Comparison of ENCODE assay signal across 31 cellular contexts in genomic region chr6:7868926-7869325, GRCh38.
"Had no signal": no experiment of that assay in that cellular context is flagged by ENCODE, and none has a peak within 500 bp of the region (broad histone marks: within the 10 kb centered on the region; RNA-seq: fewer than 3 reads in every experiment).

No MANE protein-coding gene starts in this region.

- DNase-seq: dermis blood vessel endothelial cell; effector memory CD4-positive, alpha-beta T cell; esophagus squamous epithelium; foreskin melanocyte; glutamatergic neuron; heart right ventricle; hippocampal formation; kidney glomerular epithelial cell; left colon; left ventricle myocardium superior; lower lobe of right lung; mucosa of descending colon; naive B cell; pancreas; right lobe of liver; stimulated activated CD4-positive, alpha-beta T cell treated with anti-CD3 and anti-CD28 coated beads, Interleukin-12 subunit alpha, Interleukin-12 subunit beta, amount 100 ng/mL, for 4 hours; stimulated activated CD4-positive, alpha-beta T cell treated with anti-CD3 and anti-CD28 coated beads, Interleukin-1b, Interleukin-23, amount 100 ng/mL, for 48 hours; stimulated activated CD4-positive, alpha-beta T cell treated with anti-CD3 and anti-CD28 coated beads, Interleukin-4, amount 100 ng/mL, for 1 hour; stimulated activated CD8-positive, alpha-beta memory T cell treated with anti-CD3 and anti-CD28 coated beads, Interleukin-4, amount 100 ng/mL, for 48 hours; stimulated activated naive CD4-positive, alpha-beta T cell; substantia nigra; testis; tibial artery had no signal

- H3K9me3 Mint-ChIP-seq: nephron had no signal

- H3K27me3 ChIP-seq: esophagus squamous epithelium, heart right ventricle, neutrophil, pancreas, right lobe of liver, testis, tibial artery had no signal

- H3K27ac Mint-ChIP-seq: nephron, type B pancreatic cell had no signal

- H3K4me1 Mint-ChIP-seq: naive B cell, nephron had no signal

- H3K4me2 ChIP-seq: smooth muscle cell had no signal

- FAIRE-seq: endothelial cell of umbilical vein, islet of Langerhans, pancreas, urothelium cell line had no signal

- H3K4me3 Mint-ChIP-seq: nephron, type B pancreatic cell had no signal

- H3K4me1 ChIP-seq: esophagus squamous epithelium, lower lobe of right lung, pancreas, right lobe of liver, testis, tibial artery had no signal

- H3K9me3 ChIP-seq: esophagus squamous epithelium, lower lobe of right lung, mucosa of descending colon, neutrophil, pancreas, right lobe of liver, testis, tibial artery had no signal

- H3K4me3 ChIP-seq: coronary artery, esophagus squamous epithelium, heart right ventricle, lower lobe of right lung, mucosa of descending colon, pancreas, right lobe of liver, smooth muscle cell, testis, tibial artery had no signal

- H3K27me3 Mint-ChIP-seq: type B pancreatic cell had no signal

- H3K36me3 ChIP-seq: esophagus squamous epithelium, heart right ventricle, lower lobe of right lung, neutrophil, pancreas, right lobe of liver had no signal

- ATAC-seq: heart right ventricle, left colon, left ventricle myocardium superior, lower lobe of right lung, mucosa of descending colon, pancreas had no signal

- H3K27ac ChIP-seq: coronary artery, esophagus squamous epithelium, heart right ventricle, lower lobe of right lung, neutrophil, pancreas, right lobe of liver, testis, tibial artery had no signal
